ENCODE assay signal across 1 cellular context in the genomic region with DNA sequence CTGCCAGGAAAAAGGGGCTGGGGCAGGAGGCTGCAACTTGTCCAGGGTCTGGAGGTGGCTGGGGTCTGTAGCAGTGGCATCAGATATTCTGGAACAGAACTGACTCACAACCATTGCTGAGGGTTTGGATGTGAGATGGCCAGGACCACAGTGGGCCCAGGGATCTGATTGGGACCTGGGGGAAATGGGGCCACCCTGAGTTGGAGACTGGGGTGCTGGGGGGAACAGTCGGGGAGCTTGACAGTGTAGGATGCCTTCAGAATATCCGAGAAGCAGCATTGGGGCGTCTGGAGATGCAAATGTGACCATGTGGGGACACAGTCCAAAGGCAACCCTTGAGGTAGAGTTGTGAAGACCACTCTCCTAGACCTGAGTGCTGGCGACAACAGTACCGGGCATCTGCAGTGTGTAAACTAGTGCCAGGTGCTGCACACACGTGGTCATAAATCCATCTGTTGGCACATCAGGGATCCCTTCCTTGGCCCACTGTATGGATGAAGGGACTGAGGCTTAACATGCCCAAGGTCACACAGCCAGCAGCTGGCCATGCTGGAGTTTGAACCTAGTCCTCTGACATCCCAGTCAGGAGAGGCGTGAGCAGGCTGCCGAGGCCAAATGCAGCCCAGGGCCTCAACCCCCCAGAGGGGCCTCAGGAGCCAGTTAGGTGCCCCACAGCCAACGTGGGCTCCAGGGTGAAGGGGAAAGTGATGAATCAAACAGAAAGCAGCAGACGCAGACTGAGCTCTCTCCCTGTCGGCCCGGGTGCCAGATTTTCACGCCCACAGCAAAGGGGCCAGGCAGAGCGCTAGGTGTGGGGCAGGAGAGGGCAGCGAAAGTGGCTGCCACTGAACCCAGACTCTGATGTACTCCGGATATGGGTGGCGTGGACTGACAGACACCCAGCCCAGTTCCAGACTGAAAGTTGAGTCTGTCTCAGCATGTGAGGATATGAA.
A peak's percentile ranks its signal among the peaks of the same experiment; 100 is the strongest.
TF ChIP-seq lines count a peak whose summit lies in the region.

No MANE protein-coding gene starts in this region.

TF ChIP-seq in HepG2, 621 proteins besides CTCF, POLR2A, EP300 and RAD21 (continued from another document and continues in another):
- TF ChIP-seq, protein P1, sequence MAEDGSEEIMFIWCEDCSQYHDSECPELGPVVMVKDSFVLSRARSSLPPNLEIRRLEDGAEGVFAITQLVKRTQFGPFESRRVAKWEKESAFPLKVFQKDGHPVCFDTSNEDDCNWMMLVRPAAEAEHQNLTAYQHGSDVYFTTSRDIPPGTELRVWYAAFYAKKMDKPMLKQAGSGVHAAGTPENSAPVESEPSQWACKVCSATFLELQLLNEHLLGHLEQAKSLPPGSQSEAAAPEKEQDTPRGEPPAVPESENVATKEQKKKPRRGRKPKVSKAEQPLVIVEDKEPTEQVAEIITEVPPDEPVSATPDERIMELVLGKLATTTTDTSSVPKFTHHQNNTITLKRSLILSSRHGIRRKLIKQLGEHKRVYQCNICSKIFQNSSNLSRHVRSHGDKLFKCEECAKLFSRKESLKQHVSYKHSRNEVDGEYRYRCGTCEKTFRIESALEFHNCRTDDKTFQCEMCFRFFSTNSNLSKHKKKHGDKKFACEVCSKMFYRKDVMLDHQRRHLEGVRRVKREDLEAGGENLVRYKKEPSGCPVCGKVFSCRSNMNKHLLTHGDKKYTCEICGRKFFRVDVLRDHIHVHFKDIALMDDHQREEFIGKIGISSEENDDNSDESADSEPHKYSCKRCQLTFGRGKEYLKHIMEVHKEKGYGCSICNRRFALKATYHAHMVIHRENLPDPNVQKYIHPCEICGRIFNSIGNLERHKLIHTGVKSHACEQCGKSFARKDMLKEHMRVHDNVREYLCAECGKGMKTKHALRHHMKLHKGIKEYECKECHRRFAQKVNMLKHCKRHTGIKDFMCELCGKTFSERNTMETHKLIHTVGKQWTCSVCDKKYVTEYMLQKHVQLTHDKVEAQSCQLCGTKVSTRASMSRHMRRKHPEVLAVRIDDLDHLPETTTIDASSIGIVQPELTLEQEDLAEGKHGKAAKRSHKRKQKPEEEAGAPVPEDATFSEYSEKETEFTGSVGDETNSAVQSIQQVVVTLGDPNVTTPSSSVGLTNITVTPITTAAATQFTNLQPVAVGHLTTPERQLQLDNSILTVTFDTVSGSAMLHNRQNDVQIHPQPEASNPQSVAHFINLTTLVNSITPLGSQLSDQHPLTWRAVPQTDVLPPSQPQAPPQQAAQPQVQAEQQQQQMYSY (CRISPR knock-in tag; IDR thresholded peaks at IDR 0.05) = peak; percentile 74
- TF ChIP-seq ZNF564 (CRISPR knock-in tag; IDR thresholded peaks at IDR 0.05) (peak; percentile 55), ZNF329 (CRISPR knock-in tag; IDR thresholded peaks at IDR 0.05; ENCODE audit: low read depth) (peak; percentile 78; the same call in 1 of the 2 replicates), RNF2 (conservative IDR thresholded peaks at IDR 0.05; ENCODE audit: low read depth) (no peak), ZSCAN29 (CRISPR knock-in tag; conservative IDR thresholded peaks at IDR 0.05) (peak; percentile 68), RAD51 (IDR thresholded peaks at IDR 0.05; ENCODE audit: borderline replicate concordance) (no peak), ZMAT3 (CRISPR knock-in tag; conservative IDR thresholded peaks at IDR 0.05) (peak; percentile 93), KLF12 (CRISPR knock-in tag; IDR thresholded peaks at IDR 0.05; ENCODE audit: borderline replicate concordance) (0 out of 2 replicates have a peak, but pooled peaks have one; percentile 36), RFX3 (CRISPR knock-in tag; IDR thresholded peaks at IDR 0.05) (no peak), FOXC1 (CRISPR knock-in tag; IDR thresholded peaks at IDR 0.05; ENCODE audit: borderline replicate concordance) (0 out of 2 replicates have a peak, but pooled peaks have one; percentile 49), HDAC2 (CRISPR knock-in tag; IDR thresholded peaks at IDR 0.05) (peak; percentile 95), KDM5B (CRISPR knock-in tag; IDR thresholded peaks at IDR 0.05; ENCODE audit: borderline replicate concordance) (peak; percentile 88; the same call in 1 of the 2 replicates), ZNF335 (CRISPR knock-in tag; IDR thresholded peaks at IDR 0.05) (0 out of 2 replicates have a peak, but pooled peaks have one; percentile 32), MED1 (CRISPR knock-in tag; IDR thresholded peaks at IDR 0.05) (peak; percentile 68), CHD4 (IDR thresholded peaks at IDR 0.05; ENCODE audit: borderline replicate concordance, low read length) (no peak; the same call in 1 of the 2 replicates), ZFY (CRISPR knock-in tag; IDR thresholded peaks at IDR 0.05) (peak; percentile 80), ZNF350 (CRISPR knock-in tag; IDR thresholded peaks at IDR 0.05; ENCODE audit: borderline replicate concordance, low read depth) (0 out of 2 replicates have a peak, but pooled peaks have one; percentile 29), EZH2 (conservative IDR thresholded peaks at IDR 0.05; ENCODE audit: low read depth, low read length) (no peak), ZNF121 (CRISPR knock-in tag; IDR thresholded peaks at IDR 0.05) (peak; percentile 9), ATRX (CRISPR knock-in tag; IDR thresholded peaks at IDR 0.05; ENCODE audit: borderline replicate concordance) (no peak), MTA1 (CRISPR knock-in tag; IDR thresholded peaks at IDR 0.05; ENCODE audit: borderline replicate concordance) (peak; percentile 74; the same call in 1 of the 2 replicates), RCOR2 (CRISPR knock-in tag; IDR thresholded peaks at IDR 0.05) (peak; percentile 97), PRMT3 (CRISPR knock-in tag; IDR thresholded peaks at IDR 0.05; ENCODE audit: borderline replicate concordance, low read depth) (no peak; the same call in 1 of the 2 replicates), ZNF839 (CRISPR knock-in tag; IDR thresholded peaks at IDR 0.05; ENCODE audit: borderline replicate concordance) (no peak), NFE2 (CRISPR knock-in tag; IDR thresholded peaks at IDR 0.05) (no peak), KAT7 (CRISPR knock-in tag; IDR thresholded peaks at IDR 0.05; ENCODE audit: borderline replicate concordance) (peak; percentile 73; the same call in 1 of the 2 replicates), ZMYM4 (CRISPR knock-in tag; IDR thresholded peaks at IDR 0.05) (0 out of 2 replicates have a peak, but pooled peaks have one; percentile 40), KDM1A (CRISPR knock-in tag; IDR thresholded peaks at IDR 0.05) (peak; percentile 100), BHLHE40 (IDR thresholded peaks at IDR 0.05; ENCODE audit: low read length) (0 out of 2 replicates have a peak, but pooled peaks have one; percentile 22), POLR2AphosphoS5 (IDR thresholded peaks at IDR 0.05; ENCODE audit: low read depth, low read length) (peak; percentile 53), ZBTB7B (CRISPR knock-in tag; IDR thresholded peaks at IDR 0.05) (peak; percentile 88; the same call in 1 of the 2 replicates), ZSCAN21 (CRISPR knock-in tag; IDR thresholded peaks at IDR 0.05; ENCODE audit: borderline replicate concordance) (peak; percentile 83), CBX1 (IDR thresholded peaks at IDR 0.05; ENCODE audit: low read depth) (peak; percentile 95), ZKSCAN1 (IDR thresholded peaks at IDR 0.05; ENCODE audit: low read length) (no peak), HNF4G (IDR thresholded peaks at IDR 0.05; ENCODE audit: borderline replicate concordance, low read depth, low read length) (peak; percentile 86), HNF4G (CRISPR knock-in tag; IDR thresholded peaks at IDR 0.05; ENCODE audit: borderline replicate concordance, low read depth) (peak; percentile 65; the same call in 1 of the 2 replicates)
- TF ChIP-seq, protein P2, sequence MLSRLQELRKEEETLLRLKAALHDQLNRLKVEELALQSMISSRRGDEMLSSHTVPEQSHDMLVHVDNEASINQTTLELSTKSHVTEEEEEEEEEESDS (CRISPR knock-in tag; IDR thresholded peaks at IDR 0.05; ENCODE audit: borderline replicate concordance) = no peak
- TF ChIP-seq, protein P3, sequence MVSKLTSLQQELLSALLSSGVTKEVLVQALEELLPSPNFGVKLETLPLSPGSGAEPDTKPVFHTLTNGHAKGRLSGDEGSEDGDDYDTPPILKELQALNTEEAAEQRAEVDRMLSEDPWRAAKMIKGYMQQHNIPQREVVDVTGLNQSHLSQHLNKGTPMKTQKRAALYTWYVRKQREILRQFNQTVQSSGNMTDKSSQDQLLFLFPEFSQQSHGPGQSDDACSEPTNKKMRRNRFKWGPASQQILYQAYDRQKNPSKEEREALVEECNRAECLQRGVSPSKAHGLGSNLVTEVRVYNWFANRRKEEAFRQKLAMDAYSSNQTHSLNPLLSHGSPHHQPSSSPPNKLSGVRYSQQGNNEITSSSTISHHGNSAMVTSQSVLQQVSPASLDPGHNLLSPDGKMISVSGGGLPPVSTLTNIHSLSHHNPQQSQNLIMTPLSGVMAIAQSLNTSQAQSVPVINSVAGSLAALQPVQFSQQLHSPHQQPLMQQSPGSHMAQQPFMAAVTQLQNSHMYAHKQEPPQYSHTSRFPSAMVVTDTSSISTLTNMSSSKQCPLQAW (CRISPR knock-in tag; IDR thresholded peaks at IDR 0.05) = peak; percentile 38; the same call in 1 of the 2 replicates
- TF ChIP-seq, protein P4, sequence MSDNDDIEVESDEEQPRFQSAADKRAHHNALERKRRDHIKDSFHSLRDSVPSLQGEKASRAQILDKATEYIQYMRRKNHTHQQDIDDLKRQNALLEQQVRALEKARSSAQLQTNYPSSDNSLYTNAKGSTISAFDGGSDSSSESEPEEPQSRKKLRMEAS (IDR thresholded peaks at IDR 0.05) = peak; percentile 72
- TF ChIP-seq, protein P5, sequence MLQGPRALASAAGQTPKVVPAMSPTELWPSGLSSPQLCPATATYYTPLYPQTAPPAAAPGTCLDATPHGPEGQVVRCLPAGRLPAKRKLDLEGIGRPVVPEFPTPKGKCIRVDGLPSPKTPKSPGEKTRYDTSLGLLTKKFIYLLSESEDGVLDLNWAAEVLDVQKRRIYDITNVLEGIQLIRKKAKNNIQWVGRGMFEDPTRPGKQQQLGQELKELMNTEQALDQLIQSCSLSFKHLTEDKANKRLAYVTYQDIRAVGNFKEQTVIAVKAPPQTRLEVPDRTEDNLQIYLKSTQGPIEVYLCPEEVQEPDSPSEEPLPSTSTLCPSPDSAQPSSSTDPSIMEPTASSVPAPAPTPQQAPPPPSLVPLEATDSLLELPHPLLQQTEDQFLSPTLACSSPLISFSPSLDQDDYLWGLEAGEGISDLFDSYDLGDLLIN (CRISPR knock-in tag; IDR thresholded peaks at IDR 0.05; ENCODE audit: borderline replicate concordance) = no peak
- TF ChIP-seq, protein P6, sequence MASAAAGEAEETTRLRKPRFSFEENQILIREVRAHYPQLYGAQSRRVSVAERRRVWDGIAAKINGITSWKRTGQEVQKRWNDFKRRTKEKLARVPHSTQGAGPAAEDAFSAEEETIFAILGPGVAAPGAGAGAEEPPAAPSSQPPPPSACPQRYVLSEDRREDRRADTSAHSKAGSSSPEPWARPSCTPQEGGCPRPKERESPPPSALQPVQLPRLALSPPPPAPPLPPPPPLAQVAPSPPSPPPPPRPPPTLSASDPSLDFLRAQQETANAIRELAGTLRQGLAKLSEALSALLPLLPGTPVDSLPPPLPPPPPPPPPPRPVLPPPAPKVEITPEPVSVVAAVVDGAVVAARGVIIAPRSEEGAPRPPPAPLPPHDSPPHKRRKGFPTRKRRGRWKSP (CRISPR knock-in tag; IDR thresholded peaks at IDR 0.05) = no peak
- TF ChIP-seq, protein P7, sequence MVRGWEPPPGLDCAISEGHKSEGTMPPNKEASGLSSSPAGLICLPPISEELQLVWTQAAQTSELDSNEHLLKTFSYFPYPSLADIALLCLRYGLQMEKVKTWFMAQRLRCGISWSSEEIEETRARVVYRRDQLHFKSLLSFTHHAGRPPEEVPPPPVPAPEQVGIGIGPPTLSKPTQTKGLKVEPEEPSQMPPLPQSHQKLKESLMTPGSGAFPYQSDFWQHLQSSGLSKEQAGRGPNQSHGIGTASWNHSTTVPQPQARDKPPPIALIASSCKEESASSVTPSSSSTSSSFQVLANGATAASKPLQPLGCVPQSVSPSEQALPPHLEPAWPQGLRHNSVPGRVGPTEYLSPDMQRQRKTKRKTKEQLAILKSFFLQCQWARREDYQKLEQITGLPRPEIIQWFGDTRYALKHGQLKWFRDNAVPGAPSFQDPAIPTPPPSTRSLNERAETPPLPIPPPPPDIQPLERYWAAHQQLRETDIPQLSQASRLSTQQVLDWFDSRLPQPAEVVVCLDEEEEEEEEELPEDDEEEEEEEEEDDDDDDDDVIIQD (CRISPR knock-in tag; IDR thresholded peaks at IDR 0.05; ENCODE audit: low read depth) = no peak
- TF ChIP-seq, protein P8, sequence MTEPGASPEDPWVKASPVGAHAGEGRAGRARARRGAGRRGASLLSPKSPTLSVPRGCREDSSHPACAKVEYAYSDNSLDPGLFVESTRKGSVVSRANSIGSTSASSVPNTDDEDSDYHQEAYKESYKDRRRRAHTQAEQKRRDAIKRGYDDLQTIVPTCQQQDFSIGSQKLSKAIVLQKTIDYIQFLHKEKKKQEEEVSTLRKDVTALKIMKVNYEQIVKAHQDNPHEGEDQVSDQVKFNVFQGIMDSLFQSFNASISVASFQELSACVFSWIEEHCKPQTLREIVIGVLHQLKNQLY (CRISPR knock-in tag; IDR thresholded peaks at IDR 0.05) = peak; percentile 97
- TF ChIP-seq, protein P9, sequence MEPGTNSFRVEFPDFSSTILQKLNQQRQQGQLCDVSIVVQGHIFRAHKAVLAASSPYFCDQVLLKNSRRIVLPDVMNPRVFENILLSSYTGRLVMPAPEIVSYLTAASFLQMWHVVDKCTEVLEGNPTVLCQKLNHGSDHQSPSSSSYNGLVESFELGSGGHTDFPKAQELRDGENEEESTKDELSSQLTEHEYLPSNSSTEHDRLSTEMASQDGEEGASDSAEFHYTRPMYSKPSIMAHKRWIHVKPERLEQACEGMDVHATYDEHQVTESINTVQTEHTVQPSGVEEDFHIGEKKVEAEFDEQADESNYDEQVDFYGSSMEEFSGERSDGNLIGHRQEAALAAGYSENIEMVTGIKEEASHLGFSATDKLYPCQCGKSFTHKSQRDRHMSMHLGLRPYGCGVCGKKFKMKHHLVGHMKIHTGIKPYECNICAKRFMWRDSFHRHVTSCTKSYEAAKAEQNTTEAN (CRISPR knock-in tag; conservative IDR thresholded peaks at IDR 0.05) = peak; percentile 41; the same call in 1 of the 2 replicates
